ENCODE assay signal across 1 cellular context in the genomic region with DNA sequence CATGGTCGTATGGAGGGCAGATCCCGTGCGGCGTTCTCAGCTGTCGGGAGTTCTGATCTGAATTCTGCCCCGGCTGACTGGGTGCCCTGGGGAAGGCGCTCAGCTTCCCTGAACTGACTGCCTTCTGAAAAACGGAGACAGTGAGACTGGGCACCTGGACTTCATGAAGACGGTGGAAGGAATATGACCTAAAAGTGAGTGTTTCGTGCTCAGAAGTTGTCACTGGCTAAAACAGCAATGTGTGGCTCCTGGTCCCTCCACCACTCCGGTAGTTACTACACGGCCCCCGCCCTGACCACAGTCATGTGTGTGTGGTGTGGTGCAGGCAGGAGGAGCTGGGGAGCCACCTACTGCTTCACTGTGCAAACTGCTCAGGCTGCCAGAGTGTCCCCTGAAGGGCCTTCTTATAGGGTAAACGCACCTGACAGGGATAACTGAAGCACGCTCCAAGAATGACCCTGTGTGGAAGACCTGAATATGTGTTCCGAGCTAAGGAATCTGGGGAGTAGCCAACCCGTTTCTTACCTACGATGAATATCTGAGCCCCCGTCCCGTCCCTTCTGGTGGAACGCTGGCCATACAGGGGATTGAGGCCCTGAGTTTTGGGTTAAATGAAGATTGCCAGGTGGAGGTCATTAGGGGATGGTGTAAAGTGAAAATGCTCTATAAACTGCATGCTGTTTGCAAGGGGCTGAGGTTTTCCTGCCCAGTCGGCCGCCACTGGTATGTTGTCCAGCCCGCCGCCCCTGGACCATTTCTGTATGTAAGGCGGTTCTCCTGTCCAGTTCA.
TF ChIP-seq lines count a peak whose summit lies in the region.

No MANE protein-coding gene starts in this region.

TF ChIP-seq in HEK293, 187 proteins besides CTCF, POLR2A, EP300 and RAD21 (continued from another document):
- 0 out of 2 replicates have a peak, but pooled peaks have one; percentile 28 for TF ChIP-seq PRDM10 (tag by site-specific recombination; IDR thresholded peaks at IDR 0.05)
